ENCODE assay signal across 1 cellular context in genomic region chr1:91092503-91092902, GRCh38.
TF ChIP-seq lines count a peak whose summit lies in the region.

No MANE protein-coding gene starts in this region.

TF ChIP-seq in SK-N-SH, 30 proteins besides CTCF, POLR2A, EP300 and RAD21 (continued from another document):
- TF ChIP-seq NFIC (IDR thresholded peaks at IDR 0.05; ENCODE audit: borderline replicate concordance) (no peak), ZBTB33 (IDR thresholded peaks at IDR 0.05; ENCODE audit: borderline replicate concordance, low read depth) (no peak), GABPA (IDR thresholded peaks at IDR 0.05; ENCODE audit: low read depth) (no peak), FOXJ3 (CRISPR knock-in tag; IDR thresholded peaks at IDR 0.05) (no peak), TAF1 (IDR thresholded peaks at IDR 0.05; ENCODE audit: borderline replicate concordance, low read depth, low read length) (no peak), YY1 (IDR thresholded peaks at IDR 0.05; ENCODE audit: low read depth) (no peak), NRF1 (IDR thresholded peaks at IDR 0.05; ENCODE audit: low read depth, low read length) (no peak), USF2 (IDR thresholded peaks at IDR 0.05; ENCODE audit: borderline replicate concordance, low read depth, low read length) (no peak)
